24 cellular contexts compared by ENCODE assay signal in genomic region chr12:56622535-56622934, GRCh38. TPM values are rescaled to one million over a fixed set of nuclear protein-coding genes. Genes with fewer than 3 reads are reported as not detected.
DNase-seq lines count a peak whose midpoint lies in the region; ATAC-seq, FAIRE-seq and TF ChIP-seq lines count a peak whose summit lies in the region.
"Had no signal": no experiment of that assay in that cellular context is flagged by ENCODE, and none has a peak within 500 bp of the region (broad histone marks: within the 10 kb centered on the region; RNA-seq: fewer than 3 reads in every experiment).

No MANE protein-coding gene starts in this region.

- no peaks in the 10 kb centered on the region for H3K27me3 Mint-ChIP-seq in activated CD4-positive, alpha-beta T cell treated with anti-CD3 and anti-CD28 coated beads for 36 hours
- no peaks in the 10 kb centered on the region for H3K27me3 Mint-ChIP-seq in CD4-positive, alpha-beta memory T cell
- no peaks in the 10 kb centered on the region for H3K27me3 Mint-ChIP-seq in activated T-helper 2 cell treated with anti-CD3 and anti-CD28 coated beads, Interferon-gamma antibody, Interleukin-2, Interleukin-4, amounts not matched to agents 10 μg/mL and 5 μg/mL and 100 μg/mL, durations not matched to agents 14 hours and 24 hours and 36 hours (ENCODE audit: low read depth)
- H3K27me3 Mint-ChIP-seq: central memory CD8-positive, alpha-beta T cell had no signal

- H3K9me3 ChIP-seq in CD4-positive, alpha-beta memory T cell (ENCODE audit: control insufficient read depth in 1 of 2, low read length in 2 of 2): no peaks in the 10 kb centered on the region

- no peak overlapping the region for H3K27ac ChIP-seq in CD4-positive, alpha-beta memory T cell (ENCODE audit: low read depth, low read length)

- peaks cover 35% of the 10 kb centered on the region for H3K36me3 Mint-ChIP-seq in activated CD4-positive, alpha-beta T cell treated with anti-CD3 and anti-CD28 coated beads for 36 hours (ENCODE audit: low read depth)
- H3K36me3 Mint-ChIP-seq in CD4-positive, alpha-beta memory T cell: peaks cover 19 to 58% of the 10 kb centered on the region in 2 donors
- H3K36me3 Mint-ChIP-seq in activated T-helper 2 cell treated with anti-CD3 and anti-CD28 coated beads, Interferon-gamma antibody, Interleukin-2, Interleukin-4, amounts not matched to agents 10 μg/mL and 5 μg/mL and 100 μg/mL, durations not matched to agents 14 hours and 24 hours and 36 hours (ENCODE audit: low read depth): peaks cover 61% of the 10 kb centered on the region

- no peaks in the 10 kb centered on the region for H3K9me3 Mint-ChIP-seq in activated CD4-positive, alpha-beta T cell treated with anti-CD3 and anti-CD28 coated beads for 36 hours (ENCODE audit: low read depth)
- no peaks in the 10 kb centered on the region for H3K9me3 Mint-ChIP-seq in CD4-positive, alpha-beta memory T cell
- H3K9me3 Mint-ChIP-seq in activated T-helper 2 cell treated with anti-CD3 and anti-CD28 coated beads, Interferon-gamma antibody, Interleukin-2, Interleukin-4, amounts not matched to agents 10 μg/mL and 5 μg/mL and 100 μg/mL, durations not matched to agents 14 hours and 24 hours and 36 hours: no peaks in the 10 kb centered on the region
- H3K9me3 Mint-ChIP-seq: central memory CD8-positive, alpha-beta T cell had no signal

- peaks cover 70% of the 10 kb centered on the region for H3K4me1 ChIP-seq in CD4-positive, alpha-beta memory T cell (ENCODE audit: insufficient read depth, low read length)

- H3K4me1 Mint-ChIP-seq in activated CD4-positive, alpha-beta T cell treated with anti-CD3 and anti-CD28 coated beads for 36 hours: peaks cover 55% of the 10 kb centered on the region
- H3K4me1 Mint-ChIP-seq in CD4-positive, alpha-beta memory T cell: peaks cover 44 to 72% (median 57%) of the 10 kb centered on the region in 4 donors
- H3K4me1 Mint-ChIP-seq in activated T-helper 2 cell treated with anti-CD3 and anti-CD28 coated beads, Interferon-gamma antibody, Interleukin-2, Interleukin-4, amounts not matched to agents 10 μg/mL and 5 μg/mL and 100 μg/mL, durations not matched to agents 14 hours and 24 hours and 36 hours (ENCODE audit: low read depth): peaks cover 31% of the 10 kb centered on the region

- H3K4me3 Mint-ChIP-seq in activated CD4-positive, alpha-beta T cell treated with anti-CD3 and anti-CD28 coated beads for 36 hours: no peak overlapping the region
- H3K4me3 Mint-ChIP-seq in CD4-positive, alpha-beta memory T cell: peak overlapping the region in 1 of 8 donors; percentile 10
- H3K4me3 Mint-ChIP-seq in activated T-helper 2 cell treated with anti-CD3 and anti-CD28 coated beads, Interferon-gamma antibody, Interleukin-2, Interleukin-4, amounts not matched to agents 10 μg/mL and 5 μg/mL and 100 μg/mL, durations not matched to agents 14 hours and 24 hours and 36 hours (ENCODE audit: low read depth): no peak overlapping the region
- H3K4me3 Mint-ChIP-seq: central memory CD8-positive, alpha-beta T cell had no signal

- no peak for DNase-seq in activated CD4-positive, alpha-beta T cell treated with anti-CD3 and anti-CD28 coated beads for 36 hours
- DNase-seq in activated CD4-positive, alpha-beta T cell treated with anti-CD3 and anti-CD28 coated beads, Interleukin-2, amount 50 U/mL, for 48 hours: no peak
- DNase-seq in CD4-positive, alpha-beta memory T cell: no peak
- no peak for DNase-seq in activated T-helper 2 cell treated with anti-CD3 and anti-CD28 coated beads, Interferon-gamma antibody, Interleukin-2, Interleukin-4, amounts not matched to agents 10 μg/mL and 5 μg/mL and 100 μg/mL, durations not matched to agents 14 hours and 24 hours and 36 hours (ENCODE audit: low spot score)
- DNase-seq in iris pigment epithelial cell (ENCODE audit: low read depth) (peak; percentile 12), HuH-7 (ENCODE audit: low spot score) (no peak), activated gamma-delta T cell (lab: John Stamatoyannopoulos, UW) (no peak), H54 (ENCODE audit: insufficient read length, low spot score) (no peak)
- DNase-seq: activated CD4-positive, alpha-beta T cell treated with anti-CD3 and anti-CD28 coated beads for 1 hour; AML-193; aorta; COR-L47; GDM1; glutamatergic neuron; GOT3; KG1; kidney glomerular epithelial cell; NCI-H1436 treated with DMSO at 0.1 percent for 48 hours; NCI-H524; substantia nigra had no signal

- peaks cover 12% of the 10 kb centered on the region for H3K36me3 ChIP-seq in CD4-positive, alpha-beta memory T cell (ENCODE audit: insufficient read depth, low read length)

- peak overlapping the region; percentile 7 for H3K27ac Mint-ChIP-seq in activated CD4-positive, alpha-beta T cell treated with anti-CD3 and anti-CD28 coated beads for 36 hours
- peak overlapping the region in 4 of 7 donors; percentile 45 to 71 (median 58) for H3K27ac Mint-ChIP-seq in CD4-positive, alpha-beta memory T cell
- peak overlapping the region; percentile 11 for H3K27ac Mint-ChIP-seq in activated T-helper 2 cell treated with anti-CD3 and anti-CD28 coated beads, Interferon-gamma antibody, Interleukin-2, Interleukin-4, amounts not matched to agents 10 μg/mL and 5 μg/mL and 100 μg/mL, durations not matched to agents 14 hours and 24 hours and 36 hours

- no peak for TF ChIP-seq POLR2A in H54 (IDR thresholded peaks at IDR 0.05; ENCODE audit: low read depth, low read length)

- CTCF ChIA-PET in activated CD4-positive, alpha-beta T cell treated with anti-CD3 and anti-CD28 coated beads for 36 hours (lab: Charles Lee): interaction anchor here (1.0 to 3.9 kb wide), 2 partner anchors 14 to 31 kb away, joined by 3 to 22 read pairs; no protein-coding TSS in a partner anchor
- CTCF ChIA-PET in CD4-positive, alpha-beta memory T cell (lab: Charles Lee; ENCODE audit: partially characterized antibody): interaction anchor here (1.4 to 9.3 kb wide), 3 partner anchors 13 to 23 kb away, joined by 3 to 68 read pairs (median 5); no protein-coding TSS in a partner anchor

- intact Hi-C loops in activated CD4-positive, alpha-beta T cell treated with anti-CD3 and anti-CD28 coated beads for 36 hours (cut with DNase I, micrococcal nuclease): no loop called here
- intact Hi-C loops in CD4-positive, alpha-beta memory T cell (cut with micrococcal nuclease): no loop called here
- intact Hi-C loops in activated T-helper 2 cell treated with anti-CD3 and anti-CD28 coated beads, Interferon-gamma antibody, Interleukin-2, Interleukin-4, amounts not matched to agents 10 μg/mL and 5 μg/mL and 100 μg/mL, durations not matched to agents 14 hours and 24 hours and 36 hours (cut with micrococcal nuclease): no loop called here

- no peak for FAIRE-seq in H54 (lab: Jason Lieb, UNC)
- FAIRE-seq: RCC 7860, TTC549 had no signal

- H3K27me3 ChIP-seq in CD4-positive, alpha-beta memory T cell (ENCODE audit: insufficient read depth, low read length): no peaks in the 10 kb centered on the region

- POLR2A ChIA-PET in activated CD4-positive, alpha-beta T cell treated with anti-CD3 and anti-CD28 coated beads for 36 hours (lab: Charles Lee): no interaction called here
- POLR2A ChIA-PET in CD4-positive, alpha-beta memory T cell (lab: Charles Lee; ENCODE audit: partially characterized antibody): interaction anchor here (0.9 to 6.6 kb wide), 2 partner anchors 13 to 103 kb away, joined by 3 to 67 read pairs; partner anchors contain the start of gene NACA

- ATAC-seq in activated CD4-positive, alpha-beta T cell treated with anti-CD3 and anti-CD28 coated beads for 36 hours: peak; percentile 84

- H3K4me3 ChIP-seq in CD4-positive, alpha-beta memory T cell (ENCODE audit: low read length in 2 of 2): no peak overlapping the region
- H3K4me3 ChIP-seq: lung had no signal

RNA-seq across cellular contexts. Expression of gene BAZ2A, which starts 7.6 kb away (rescaled TPM):
- 100 to 1,000 TPM in 1 of 2 experiments, 10 to 100 TPM in 1; 79.4 to 129 TPM for total RNA-seq in activated CD4-positive, alpha-beta T cell treated with anti-CD3 and anti-CD28 coated beads for 36 hours
- total RNA-seq in CD4-positive, alpha-beta memory T cell: 100 to 1,000 TPM; 206 to 212 TPM
- 10 to 100 TPM in 1 of 2 donors, 1 to 10 TPM in 1; 3.8 to 36.6 TPM for polyA plus RNA-seq in CD4-positive, alpha-beta memory T cell
- total RNA-seq in activated T-helper 2 cell treated with anti-CD3 and anti-CD28 coated beads, Interferon-gamma antibody, Interleukin-2, Interleukin-4, amounts not matched to agents 10 μg/mL and 5 μg/mL and 100 μg/mL, durations not matched to agents 14 hours and 24 hours and 36 hours: 124 and 131 TPM in 2 replicates

RNA-seq across cellular contexts. Expression of gene ATP5F1B, which starts 23.2 kb away (rescaled TPM):
- total RNA-seq in activated CD4-positive, alpha-beta T cell treated with anti-CD3 and anti-CD28 coated beads for 36 hours: 100 to 1,000 TPM; 756 to 818 TPM
- total RNA-seq in CD4-positive, alpha-beta memory T cell: 100 to 1,000 TPM; 243 to 256 TPM
- polyA plus RNA-seq in CD4-positive, alpha-beta memory T cell: 1,000 to 10,000 TPM in 1 of 2 donors, 100 to 1,000 TPM in 1; 771 to 1,156 TPM
- total RNA-seq in activated T-helper 2 cell treated with anti-CD3 and anti-CD28 coated beads, Interferon-gamma antibody, Interleukin-2, Interleukin-4, amounts not matched to agents 10 μg/mL and 5 μg/mL and 100 μg/mL, durations not matched to agents 14 hours and 24 hours and 36 hours: 729 and 735 TPM in 2 replicates

Comparison
In these comparisons a context has a peak if more than half of its experiments do, and no peak if none do; other contexts are left out.
1. H3K27ac Mint-ChIP-seq: peak in every context shown above with its lines; median percentile 58 in CD4-positive, alpha-beta memory T cell; 11 in activated T-helper 2 cell treated with anti-CD3 and anti-CD28 coated beads, Interferon-gamma antibody, Interleukin-2, Interleukin-4, amounts not matched to agents 10 μg/mL and 5 μg/mL and 100 μg/mL, durations not matched to agents 14 hours and 24 hours and 36 hours; 7 in activated CD4-positive, alpha-beta T cell treated with anti-CD3 and anti-CD28 coated beads for 36 hours.